In genomic region chr5:41068169-41068568, GRCh38 we compare ENCODE assay signal across 26 cellular contexts. TPM values are rescaled to one million over a fixed set of nuclear protein-coding genes. Genes with fewer than 3 reads are reported as not detected.
DNase-seq lines count a peak whose midpoint lies in the region; ATAC-seq, FAIRE-seq and TF ChIP-seq lines count a peak whose summit lies in the region.
"Had no signal": no experiment of that assay in that cellular context is flagged by ENCODE, and none has a peak within 500 bp of the region (broad histone marks: within the 10 kb centered on the region; RNA-seq: fewer than 3 reads in every experiment).

No MANE protein-coding gene starts in this region.

- no peak overlapping the region for H2AFZ ChIP-seq in astrocyte (ENCODE audit: low read depth, low read length)

- no peak overlapping the region for H3K27ac ChIP-seq in astrocyte (ENCODE audit: low read depth, low read length)
- H3K27ac ChIP-seq: SJSA1, upper lobe of right lung, WERI-Rb-1 had no signal

- DNase-seq in DMS153 (lab: John Stamatoyannopoulos, UW) (peak; percentile 3), DMS153 treated with DMSO at 0.1 percent for 48 hours (lab: John Stamatoyannopoulos, UW; ENCODE audit: unreplicated experiment) (no peak), NCI-H1417 (lab: John Stamatoyannopoulos, UW) (peak in 2 of 3 experiments; percentile 24 to 79), astrocyte (ENCODE audit: low read depth) (peak; percentile 8), left ventricle myocardium superior (no peak), left lobe of liver (ENCODE audit: low spot score) (no peak), D341Med (ENCODE audit: low spot score) (no peak), NCI-H2081 treated with DMSO at 0.1 percent for 48 hours (lab: John Stamatoyannopoulos, UW) (no peak)
- DNase-seq: 8988T; activated CD4-positive, alpha-beta memory T cell treated with anti-CD3 and anti-CD28 coated beads for 36 hours; activated naive CD4-positive, alpha-beta T cell; Calu3; GF-D8; H7; NCI-H1436 treated with DMSO at 0.1 percent for 48 hours; NCI-H526; PC-3; posterior cingulate gyrus; stimulated activated CD4-positive, alpha-beta T cell treated with anti-CD3 and anti-CD28 coated beads, Interleukin-2, amount 100 ng/mL, for 24 hours; stimulated activated naive CD8-positive, alpha-beta T cell treated with anti-CD3 and anti-CD28 coated beads, Interleukin-15, amount 100 ng/mL, for 72 hours; T-helper 2 cell; upper lobe of right lung; WERI-Rb-1 had no signal

- no peak overlapping the region for H3K4me2 ChIP-seq in astrocyte (ENCODE audit: low read length)

- H3K9me3 ChIP-seq in astrocyte (ENCODE audit: insufficient read depth, low read depth, low read length), result no peaks in the 10 kb centered on the region
- H3K9me3 ChIP-seq: SJSA1, upper lobe of right lung had no signal

- H3K27ac Mint-ChIP-seq in astrocyte (ENCODE audit: unreplicated experiment), result no peak overlapping the region
- H3K27ac Mint-ChIP-seq: activated CD4-positive, alpha-beta memory T cell treated with anti-CD3 and anti-CD28 coated beads for 36 hours; memory B cell; nephron; stimulated activated naive CD8-positive, alpha-beta T cell treated with anti-CD3 and anti-CD28 coated beads, Interleukin-15, amount 100 ng/mL, for 72 hours had no signal

- H3K4me1 Mint-ChIP-seq in astrocyte (ENCODE audit: low read depth, unreplicated experiment), result no peaks in the 10 kb centered on the region
- H3K4me1 Mint-ChIP-seq: memory B cell; nephron; stimulated activated naive CD8-positive, alpha-beta T cell treated with anti-CD3 and anti-CD28 coated beads, Interleukin-15, amount 100 ng/mL, for 72 hours had no signal

- no peaks in the 10 kb centered on the region for H4K20me1 ChIP-seq in astrocyte (ENCODE audit: insufficient read depth, low read length)

- no peak overlapping the region for H3K9ac ChIP-seq in astrocyte (ENCODE audit: low read length)

- intact Hi-C loops in left ventricle myocardium superior (cut with micrococcal nuclease), result no loop called here

- no peaks in the 10 kb centered on the region for H3K4me1 ChIP-seq in astrocyte (ENCODE audit: insufficient read depth, low read length)
- H3K4me1 ChIP-seq: upper lobe of right lung had no signal

- no peaks in the 10 kb centered on the region for H3K27me3 ChIP-seq in astrocyte (ENCODE audit: insufficient read depth, low read length)
- H3K27me3 ChIP-seq: SJSA1, upper lobe of right lung had no signal

- no peak for FAIRE-seq in astrocyte (lab: Jason Lieb, UNC)

- H3K4me3 ChIP-seq in astrocyte (ENCODE audit: insufficient read depth, low read depth, low read length), result no peak overlapping the region
- H3K4me3 ChIP-seq: SJSA1, upper lobe of right lung had no signal

- H3K36me3 Mint-ChIP-seq in astrocyte (ENCODE audit: low read depth, unreplicated experiment), result no peaks in the 10 kb centered on the region
- H3K36me3 Mint-ChIP-seq: activated CD4-positive, alpha-beta memory T cell treated with anti-CD3 and anti-CD28 coated beads for 36 hours; memory B cell had no signal

- no peak overlapping the region for H3K4me3 Mint-ChIP-seq in astrocyte (ENCODE audit: unreplicated experiment)
- H3K4me3 Mint-ChIP-seq: activated CD4-positive, alpha-beta memory T cell treated with anti-CD3 and anti-CD28 coated beads for 36 hours; memory B cell; nephron; stimulated activated naive CD8-positive, alpha-beta T cell treated with anti-CD3 and anti-CD28 coated beads, Interleukin-15, amount 100 ng/mL, for 72 hours had no signal

- H3K9me3 Mint-ChIP-seq in astrocyte (ENCODE audit: unreplicated experiment), result no peaks in the 10 kb centered on the region
- H3K9me3 Mint-ChIP-seq: activated CD4-positive, alpha-beta memory T cell treated with anti-CD3 and anti-CD28 coated beads for 36 hours; memory B cell; nephron; stimulated activated naive CD8-positive, alpha-beta T cell treated with anti-CD3 and anti-CD28 coated beads, Interleukin-15, amount 100 ng/mL, for 72 hours had no signal

- no peak for TF ChIP-seq CTCF in astrocyte (IDR thresholded peaks at IDR 0.05; ENCODE audit: insufficient read depth, low read depth, low read length)

- no peaks in the 10 kb centered on the region for H3K36me3 ChIP-seq in astrocyte (ENCODE audit: insufficient read depth, low read length)
- H3K36me3 ChIP-seq: SJSA1, upper lobe of right lung, WERI-Rb-1 had no signal

- H3K79me2 ChIP-seq in astrocyte (ENCODE audit: insufficient read depth, low read length), result no peaks in the 10 kb centered on the region

- H3K27me3 Mint-ChIP-seq in astrocyte (ENCODE audit: low read depth, unreplicated experiment), result no peaks in the 10 kb centered on the region
- H3K27me3 Mint-ChIP-seq: activated CD4-positive, alpha-beta memory T cell treated with anti-CD3 and anti-CD28 coated beads for 36 hours; memory B cell; stimulated activated naive CD8-positive, alpha-beta T cell treated with anti-CD3 and anti-CD28 coated beads, Interleukin-15, amount 100 ng/mL, for 72 hours had no signal

- ATAC-seq in left ventricle myocardium superior (peak; percentile 54), left lobe of liver (no peak)
- ATAC-seq: PC-3; stimulated activated naive CD8-positive, alpha-beta T cell treated with anti-CD3 and anti-CD28 coated beads, Interleukin-15, amount 100 ng/mL, for 72 hours; upper lobe of right lung had no signal

RNA-seq across cellular contexts. Expression of gene MROH2B, which starts 3.0 kb away (rescaled TPM):
- total RNA-seq in astrocyte (not detected in 2 replicates), left ventricle myocardium superior (not detected), left lobe of liver (0.88 TPM)
- total RNA-seq: activated CD4-positive, alpha-beta memory T cell treated with anti-CD3 and anti-CD28 coated beads for 36 hours; Calu3; H7; SJSA1; upper lobe of right lung had no signal

Comparison
In these comparisons a context has a peak if more than half of its experiments do, and no peak if none do; other contexts are left out.
1. DNase-seq: peak in DMS153 (single experiment), NCI-H1417 (2 of 3) and astrocyte (single experiment); none in DMS153 treated with DMSO at 0.1 percent for 48 hours (single experiment), left ventricle myocardium superior (single experiment), left lobe of liver (single experiment), D341Med (single experiment) and NCI-H2081 treated with DMSO at 0.1 percent for 48 hours (single experiment).